Comparison of ENCODE assay signal across 13 cellular contexts in the genomic region with DNA sequence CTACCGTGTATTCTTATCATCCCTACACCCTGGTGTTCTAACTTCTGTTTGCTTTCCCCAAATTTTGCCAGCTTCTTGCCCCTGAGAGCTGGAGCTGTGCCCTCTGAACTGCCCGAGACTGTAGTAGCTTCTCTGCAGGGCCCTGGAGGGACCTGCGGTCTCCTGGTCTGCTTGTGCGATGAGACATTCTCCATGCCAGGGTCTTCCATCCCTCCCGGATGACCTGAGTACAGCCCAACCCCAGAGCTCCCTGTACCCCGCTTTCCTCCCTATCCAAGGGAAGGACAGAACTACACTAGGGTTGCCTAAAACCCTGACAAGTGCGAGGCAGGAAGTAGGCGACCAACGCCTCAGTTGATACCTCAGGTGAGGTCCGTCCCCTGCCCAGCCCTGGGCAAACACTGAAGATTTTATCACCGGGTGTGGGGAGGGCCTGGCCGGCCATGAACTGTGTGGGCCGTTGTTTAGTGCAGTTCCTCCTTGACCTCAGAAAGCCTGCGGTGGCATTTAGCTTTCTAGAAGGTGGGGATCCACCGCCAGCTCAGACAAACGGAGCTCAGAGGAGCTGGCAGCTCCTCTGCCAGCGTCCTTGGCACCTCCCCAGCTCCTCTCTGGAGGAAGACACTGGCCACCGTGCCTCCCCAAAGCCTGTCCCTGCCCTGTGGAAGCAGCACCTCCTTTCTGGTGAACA. TPM values are rescaled to one million over a fixed set of nuclear protein-coding genes. Genes with fewer than 3 reads are reported as not detected.
A peak's percentile ranks its signal among the peaks of the same experiment; 100 is the strongest.
DNase-seq lines count a peak whose midpoint lies in the region; ATAC-seq and TF ChIP-seq lines count a peak whose summit lies in the region.
"Had no signal": no experiment of that assay in that cellular context is flagged by ENCODE, and none has a peak within 500 bp of the region (broad histone marks: within the 10 kb centered on the region; RNA-seq: fewer than 3 reads in every experiment).

No MANE protein-coding gene starts in this region.

- POLR2A ChIA-PET in SK-N-SH (lab: Yijun Ruan, JAX), result interaction anchor here (0.6 to 1.3 kb wide), 2 partner anchors 16 to 111 kb away, joined by 3 to 4 read pairs; partner anchors contain the start of gene LGALS3BP

- intact Hi-C loops in body of pancreas (cut with DNase I) (no loop called here), lower lobe of right lung (cut with DNase I) (no loop called here)

- no peaks in the 10 kb centered on the region for H3K9me3 ChIP-seq in SK-N-SH
- H3K9me3 ChIP-seq in body of pancreas, result no peaks in the 10 kb centered on the region
- H3K9me3 ChIP-seq in lower lobe of right lung, result no peaks in the 10 kb centered on the region
- H3K9me3 ChIP-seq: A549, SJSA1 had no signal

- no peaks in the 10 kb centered on the region for H3K27me3 ChIP-seq in SK-N-SH (ENCODE audit: insufficient read depth)
- H3K27me3 ChIP-seq in body of pancreas, result no peaks in the 10 kb centered on the region
- no peaks in the 10 kb centered on the region for H3K27me3 ChIP-seq in lower lobe of right lung (ENCODE audit: low read depth)
- H3K27me3 ChIP-seq: neural progenitor cell, SJSA1 had no signal

- peaks cover 0 to 26% of the 10 kb centered on the region in 2 experiments; a peak in 1 of 4 replicates for H3K4me1 ChIP-seq in SK-N-SH (ENCODE audit: control insufficient read depth in 1 of 2, insufficient read depth in 2 of 2, low read depth in 1 of 2, low read length in 1 of 2)
- H3K4me1 ChIP-seq in body of pancreas, result peaks cover 15% of the 10 kb centered on the region
- peaks cover 13% of the 10 kb centered on the region for H3K4me1 ChIP-seq in lower lobe of right lung
- H3K4me1 ChIP-seq: A549, neural progenitor cell, SJSA1 had no signal

- TF ChIP-seq RAD21 in SK-N-SH (IDR thresholded peaks at IDR 0.05; ENCODE audit: low read length), result no peak

- H3K9me2 ChIP-seq in SK-N-SH, result no peaks in the 10 kb centered on the region

- H3F3A ChIP-seq in SK-N-SH (replicated peaks; ENCODE audit: insufficient read depth), result peaks cover 5% of the 10 kb centered on the region

- no peak overlapping the region for H2AFZ ChIP-seq in SK-N-SH (ENCODE audit: low read depth)
- H2AFZ ChIP-seq: neural progenitor cell had no signal

- H3K4me3 ChIP-seq in SK-N-SH (ENCODE audit: low read depth in 2 of 2, low read length in 1 of 2), result no peak overlapping the region
- H3K4me3 ChIP-seq in body of pancreas, result no peak overlapping the region
- H3K4me3 ChIP-seq in lower lobe of right lung, result no peak overlapping the region
- H3K4me3 ChIP-seq: A549, K562, neural progenitor cell, SJSA1 had no signal

- H3K27ac ChIP-seq in SK-N-SH (ENCODE audit: low read depth in 2 of 2, low read length in 1 of 2) (no peak overlapping the region), body of pancreas (peak overlapping the region in 3 of 4 donors; percentile 32 to 59 (median 58)), lower lobe of right lung (peak overlapping the region; percentile 60), substantia nigra (ENCODE audit: low read depth, low read length, poor library complexity, severe bottlenecking) (peak overlapping the region; percentile 38)
- H3K27ac ChIP-seq: neural progenitor cell, SJSA1 had no signal

- TF ChIP-seq POLR2A in body of pancreas (IDR thresholded peaks at IDR 0.05), result no peak

- no peak overlapping the region for H3K9ac ChIP-seq in SK-N-SH
- H3K9ac ChIP-seq: neural progenitor cell had no signal

- no peak for TF ChIP-seq EP300 in SK-N-SH (IDR thresholded peaks at IDR 0.05; ENCODE audit: borderline replicate concordance in 1 of 2, low read depth in 1 of 2, low read length in 1 of 2)

- 91% methylated on average over 11 of the region's 18 CpGs for WGBS in SK-N-SH (ENCODE audit: low lambda C conversion rate)
- 29 to 38% methylated on average over 5 to 18 of the region's 18 CpGs for WGBS in body of pancreas, 2 donors

- DNase-seq in SK-N-SH (peak; percentile 34), body of pancreas (peak; percentile 20 to 45 (median 41)), lower lobe of right lung (peak; percentile 73), substantia nigra (lab: John Stamatoyannopoulos, UW) (peak in 19 of 49 donors; percentile 9 to 91 (median 35)), SW 1271 (lab: John Stamatoyannopoulos, UW) (no peak), COR-L47 (lab: John Stamatoyannopoulos, UW) (no peak)
- DNase-seq: activated CD4-positive, alpha-beta T cell treated with anti-CD3 and anti-CD28 coated beads for 48 hours had no signal

- CTCF ChIA-PET in SK-N-SH (lab: Yijun Ruan, JAX), result interaction anchor here (0.6 to 11.1 kb wide), 12 partner anchors 16 to 398 kb away, joined by 3 to 133 read pairs (median 7); partner anchors contain the start of gene LGALS3BP

- H3K4me2 ChIP-seq in SK-N-SH, result no peak overlapping the region
- H3K4me2 ChIP-seq: A549, neural progenitor cell had no signal

- ATAC-seq in SK-N-SH treated with all-trans-retinoic acid at 6 μM for 48 hours, result no peak
- peak; percentile 49 for ATAC-seq in body of pancreas
- ATAC-seq in lower lobe of right lung, result peak; percentile 83 to 88
- ATAC-seq in HG03520 (IDR thresholded peaks at IDR 0.05; ENCODE audit: unreplicated experiment), result no peak
- ATAC-seq: A549, K562 had no signal

- peaks cover 44 to 72% of the 10 kb centered on the region in 2 experiments for H3K36me3 ChIP-seq in SK-N-SH (replicated peaks in 1 of 2; ENCODE audit: control insufficient read depth in 1 of 2, insufficient read depth in 2 of 2, low read length in 1 of 2)
- H3K36me3 ChIP-seq in body of pancreas (replicated peaks in 1 of 2; ENCODE audit: insufficient read depth in 1 of 2, low read depth in 2 of 2), result peaks cover 0 to 6% of the 10 kb centered on the region in 2 donors
- H3K36me3 ChIP-seq in lower lobe of right lung, result peaks cover 88% of the 10 kb centered on the region
- H3K36me3 ChIP-seq: neural progenitor cell had no signal

- TF ChIP-seq CTCF in SK-N-SH (IDR thresholded peaks at IDR 0.05), result no peak
- no peak for TF ChIP-seq CTCF in body of pancreas (IDR thresholded peaks at IDR 0.05)
- no peak for TF ChIP-seq CTCF in lower lobe of right lung (IDR thresholded peaks at IDR 0.05)

- H3K79me2 ChIP-seq in SK-N-SH (ENCODE audit: insufficient read depth), result peaks cover 59% of the 10 kb centered on the region

- H4K20me1 ChIP-seq in SK-N-SH (ENCODE audit: insufficient read depth), result peaks cover 54% of the 10 kb centered on the region

TF ChIP-seq in SK-N-SH, 30 proteins besides CTCF, POLR2A, EP300 and RAD21:
- no peak for TF ChIP-seq NFIC (IDR thresholded peaks at IDR 0.05; ENCODE audit: borderline replicate concordance)
- TF ChIP-seq FOXM1 (IDR thresholded peaks at IDR 0.05; ENCODE audit: low read depth), result no peak
- no peak for TF ChIP-seq FOSL2 (IDR thresholded peaks at IDR 0.05; ENCODE audit: borderline replicate concordance, low read depth)
- TF ChIP-seq GATA2 (CRISPR knock-in tag; IDR thresholded peaks at IDR 0.05), result no peak
- TF ChIP-seq, protein P1, sequence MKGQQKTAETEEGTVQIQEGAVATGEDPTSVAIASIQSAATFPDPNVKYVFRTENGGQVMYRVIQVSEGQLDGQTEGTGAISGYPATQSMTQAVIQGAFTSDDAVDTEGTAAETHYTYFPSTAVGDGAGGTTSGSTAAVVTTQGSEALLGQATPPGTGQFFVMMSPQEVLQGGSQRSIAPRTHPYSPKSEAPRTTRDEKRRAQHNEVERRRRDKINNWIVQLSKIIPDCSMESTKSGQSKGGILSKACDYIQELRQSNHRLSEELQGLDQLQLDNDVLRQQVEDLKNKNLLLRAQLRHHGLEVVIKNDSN (IDR thresholded peaks at IDR 0.05; ENCODE audit: borderline replicate concordance, low read depth), result no peak
- no peak for TF ChIP-seq YY1 (IDR thresholded peaks at IDR 0.05; ENCODE audit: low read depth)
- TF ChIP-seq GABPA (IDR thresholded peaks at IDR 0.05; ENCODE audit: low read depth), result no peak
- no peak for TF ChIP-seq MEF2A (IDR thresholded peaks at IDR 0.05; ENCODE audit: borderline replicate concordance, low read depth)
- TF ChIP-seq FOXJ3 (CRISPR knock-in tag; IDR thresholded peaks at IDR 0.05), result no peak
- TF ChIP-seq RFX5 (IDR thresholded peaks at IDR 0.05; ENCODE audit: low read length), result no peak

TF ChIP-seq in SK-N-SH treated with all-trans-retinoic acid at 6 μM for 48 hours, 23 proteins besides CTCF, POLR2A, EP300 and RAD21:
- TF ChIP-seq ZC3H10 (CRISPR knock-in tag; IDR thresholded peaks at IDR 0.05), result no peak
- no peak for TF ChIP-seq ISL1 (CRISPR knock-in tag; IDR thresholded peaks at IDR 0.05)
- TF ChIP-seq ESRRG (CRISPR knock-in tag; IDR thresholded peaks at IDR 0.05), result no peak
- TF ChIP-seq PATZ1 (CRISPR knock-in tag; IDR thresholded peaks at IDR 0.05; ENCODE audit: borderline replicate concordance), result no peak

RNA-seq across cellular contexts. Expression of gene CANT1, which starts 13.7 kb away (rescaled TPM):
- 83.8 and 87.4 TPM in 2 replicates for polyA plus RNA-seq in SK-N-SH (2012; rRNA removed)
- polyA plus RNA-seq in SK-N-SH (2012; cell fraction: cytosol; rRNA removed), result 47.2 and 67.5 TPM in 2 replicates
- polyA plus RNA-seq in SK-N-SH (2012; cell fraction: nucleus; rRNA removed), result 55.9 and 68.2 TPM in 2 replicates
- total RNA-seq in body of pancreas, result 10 to 100 TPM; 12.5 to 17.5 TPM
- total RNA-seq in lower lobe of right lung, result 54.4 TPM

RNA-seq across cellular contexts. Expression of gene LGALS3BP, which starts 16.2 kb away (rescaled TPM):
- 272 and 579 TPM in 2 replicates for polyA plus RNA-seq in SK-N-SH (2012; rRNA removed)
- 169 and 266 TPM in 2 replicates for polyA plus RNA-seq in SK-N-SH (2012; cell fraction: cytosol; rRNA removed)
- polyA plus RNA-seq in SK-N-SH (2012; cell fraction: nucleus; rRNA removed), result 757 and 838 TPM in 2 replicates
- total RNA-seq in body of pancreas, result 100 to 1,000 TPM; 123 to 213 TPM
- 417 TPM for total RNA-seq in lower lobe of right lung

RNA-seq across cellular contexts. Expression of gene C1QTNF1, which starts 28.1 kb away (rescaled TPM):
- polyA plus RNA-seq in SK-N-SH (2012; rRNA removed), result 11.6 and 14.3 TPM in 2 replicates
- 5.3 and 10.0 TPM in 2 replicates for polyA plus RNA-seq in SK-N-SH (2012; cell fraction: cytosol; rRNA removed)
- 9.1 and 10.1 TPM in 2 replicates for polyA plus RNA-seq in SK-N-SH (2012; cell fraction: nucleus; rRNA removed)
- 10 to 100 TPM in 1 of 2 donors, 1 to 10 TPM in 1; 8.3 to 50.1 TPM for total RNA-seq in body of pancreas
- 24.9 TPM for total RNA-seq in lower lobe of right lung
- polyA plus RNA-seq: K562 had no signal

Comparison
In these comparisons a context has a peak if more than half of its experiments do, and no peak if none do; other contexts are left out.
1. DNase-seq: peak in SK-N-SH (single experiment), body of pancreas (4 of 4) and lower lobe of right lung (single experiment); none in SW 1271 (0 of 2) and COR-L47 (single experiment).
2. H3K27ac ChIP-seq: peak in body of pancreas (3 of 4), lower lobe of right lung (single experiment) and substantia nigra (single experiment); none in SK-N-SH (0 of 2).
3. ATAC-seq: peak in body of pancreas (single experiment) and lower lobe of right lung (2 of 2); none in SK-N-SH treated with all-trans-retinoic acid at 6 μM for 48 hours (single experiment) and HG03520 (single experiment).